9 cellular contexts compared by ENCODE assay signal in the genomic region with DNA sequence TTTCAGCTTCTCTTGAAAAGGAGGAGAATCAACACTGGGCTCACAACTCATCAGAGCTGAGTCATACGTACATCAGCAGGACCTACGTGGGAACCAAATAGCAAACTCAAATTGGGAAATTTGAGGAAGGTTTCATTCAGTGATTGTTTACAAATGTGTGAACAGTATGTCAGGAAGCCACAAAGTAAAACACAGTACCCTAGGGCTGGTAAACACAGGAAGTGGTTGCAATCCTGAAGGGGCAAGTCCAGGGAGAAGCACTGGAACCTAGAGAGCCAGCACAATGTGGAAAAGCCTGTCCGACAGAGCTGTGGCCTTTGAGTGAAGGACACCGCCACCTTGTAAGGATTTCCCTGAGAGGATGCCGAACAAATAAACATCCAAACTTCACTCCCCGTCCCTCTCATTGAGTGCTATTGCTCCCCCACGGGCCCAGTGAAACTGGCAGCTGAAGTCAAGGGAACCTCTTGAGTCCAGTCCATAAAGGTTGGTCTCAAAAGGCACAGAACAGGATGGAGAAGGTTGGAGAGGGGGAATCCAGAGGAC. TPM values are rescaled to one million over a fixed set of nuclear protein-coding genes. Genes with fewer than 3 reads are reported as not detected.
A peak's percentile ranks its signal among the peaks of the same experiment; 100 is the strongest.
DNase-seq lines count a peak whose midpoint lies in the region; ATAC-seq and TF ChIP-seq lines count a peak whose summit lies in the region.
"Had no signal": no experiment of that assay in that cellular context is flagged by ENCODE, and none has a peak within 500 bp of the region (broad histone marks: within the 10 kb centered on the region; RNA-seq: fewer than 3 reads in every experiment).

No MANE protein-coding gene starts in this region.

- no peak for DNase-seq in activated CD8-positive, alpha-beta memory T cell treated with anti-CD3 and anti-CD28 coated beads, Interleukin-2, amount 10 ng/mL, durations not matched to agents 7 days and 5 days
- DNase-seq in activated CD8-positive, alpha-beta memory T cell treated with anti-CD3 and anti-CD28 coated beads, Interleukin-2, amount 50 U/mL, for 4 hours: no peak
- DNase-seq in SK-MEL-5 (ENCODE audit: low read depth, low spot score) (peak; percentile 89), epithelial cell of proximal tubule (ENCODE audit: low read depth) (peak; percentile 81), NCI-H128 (lab: John Stamatoyannopoulos, UW; ENCODE audit: unreplicated experiment) (no peak), GM13976 (ENCODE audit: low spot score) (no peak), MM.1S (no peak)
- DNase-seq: NCI-H2081 treated with DMSO at 0.1 percent for 48 hours had no signal

- no peaks in the 10 kb centered on the region for H4K20me1 ChIP-seq in MM.1S (ENCODE audit: insufficient read depth, low read length)

- no peak overlapping the region for H3K4me3 Mint-ChIP-seq in activated CD8-positive, alpha-beta memory T cell treated with anti-CD3 and anti-CD28 coated beads, Interleukin-2, amount 10 ng/mL, durations not matched to agents 7 days and 5 days

- peak overlapping the region; percentile 52 for H3K27ac Mint-ChIP-seq in activated CD8-positive, alpha-beta memory T cell treated with anti-CD3 and anti-CD28 coated beads, Interleukin-2, amount 10 ng/mL, durations not matched to agents 7 days and 5 days

- peaks cover 17% of the 10 kb centered on the region for H3K4me1 Mint-ChIP-seq in activated CD8-positive, alpha-beta memory T cell treated with anti-CD3 and anti-CD28 coated beads, Interleukin-2, amount 10 ng/mL, durations not matched to agents 7 days and 5 days

- no peaks in the 10 kb centered on the region for H3K4me1 ChIP-seq in thymus (ENCODE audit: control insufficient read depth, insufficient read depth, low read length)
- H3K4me1 ChIP-seq in MM.1S (ENCODE audit: low read length): no peaks in the 10 kb centered on the region

- 76% methylated on average over 7 of the region's 7 CpGs for WGBS in thymus

- H3K36me3 Mint-ChIP-seq in activated CD8-positive, alpha-beta memory T cell treated with anti-CD3 and anti-CD28 coated beads, Interleukin-2, amount 10 ng/mL, durations not matched to agents 7 days and 5 days: peaks cover 33% of the 10 kb centered on the region

- H3K4me2 ChIP-seq in MM.1S (ENCODE audit: low read depth, low read length): no peak overlapping the region

- H3K36me3 ChIP-seq in thymus (ENCODE audit: control insufficient read depth, insufficient read depth): peaks cover 10% of the 10 kb centered on the region
- H3K36me3 ChIP-seq in MM.1S (replicated peaks; ENCODE audit: insufficient read depth, low read length): no peaks in the 10 kb centered on the region

- H3K27me3 Mint-ChIP-seq in activated CD8-positive, alpha-beta memory T cell treated with anti-CD3 and anti-CD28 coated beads, Interleukin-2, amount 10 ng/mL, durations not matched to agents 7 days and 5 days: no peaks in the 10 kb centered on the region

- no peak for ATAC-seq in activated CD8-positive, alpha-beta memory T cell treated with anti-CD3 and anti-CD28 coated beads, Interleukin-2, amount 10 ng/mL, durations not matched to agents 7 days and 5 days

- CTCF ChIA-PET in activated CD8-positive, alpha-beta memory T cell treated with anti-CD3 and anti-CD28 coated beads, Interleukin-2, amount 10 ng/mL, durations not matched to agents 7 days and 5 days (lab: Charles Lee): interaction anchor here (1.5 kb wide), 1 partner anchor 20 kb away, joined by 4 read pairs; no protein-coding TSS in a partner anchor

- no peaks in the 10 kb centered on the region for H3K9me2 ChIP-seq in MM.1S (replicated peaks; ENCODE audit: insufficient read depth, low read length)

- H3K27me3 ChIP-seq in thymus (ENCODE audit: control insufficient read depth, insufficient read depth): no peaks in the 10 kb centered on the region
- no peaks in the 10 kb centered on the region for H3K27me3 ChIP-seq in MM.1S (replicated peaks; ENCODE audit: insufficient read depth, low read length)

- H3K9me3 ChIP-seq in thymus (ENCODE audit: control insufficient read depth): no peaks in the 10 kb centered on the region
- H3K9me3 ChIP-seq in MM.1S (replicated peaks; ENCODE audit: insufficient read depth, low read length): no peaks in the 10 kb centered on the region

- no peak overlapping the region for H2AFZ ChIP-seq in MM.1S (ENCODE audit: low read length)

- H3K27ac ChIP-seq in thymus (ENCODE audit: low read depth) (peak overlapping the region; percentile 53), MM.1S (ENCODE audit: low read length) (no peak overlapping the region)

- in situ Hi-C loops in SK-MEL-5 (cut with HindIII; ENCODE audit: low pct_unique_long_range_greater_than_20kb, low sequenced_read_pairs) (no loop called here), GM13976 (cut with MboI; ENCODE audit: low sequenced_read_pairs, unreplicated experiment) (no loop called here)

- H3F3A ChIP-seq in MM.1S (ENCODE audit: insufficient read depth, low read length): no peaks in the 10 kb centered on the region

- H3K79me2 ChIP-seq in MM.1S (ENCODE audit: low read length): no peaks in the 10 kb centered on the region

- H3K9ac ChIP-seq in MM.1S (ENCODE audit: low read length): no peak overlapping the region

- no peak overlapping the region for H3K4me3 ChIP-seq in epithelial cell of proximal tubule (ENCODE audit: low read depth, low read length)
- H3K4me3 ChIP-seq in thymus (ENCODE audit: low read length): no peak overlapping the region
- no peak overlapping the region for H3K4me3 ChIP-seq in MM.1S (ENCODE audit: low read length)

- no peak for TF ChIP-seq CTCF in epithelial cell of proximal tubule (conservative IDR thresholded peaks at IDR 0.05; ENCODE audit: low read depth, low read length)
- no peak for TF ChIP-seq CTCF in GM13976 (IDR thresholded peaks at IDR 0.05; ENCODE audit: borderline replicate concordance, control extremely low read depth, extremely low read depth, insufficient read depth, missing control alignments)
- no peak for TF ChIP-seq CTCF in MM.1S (IDR thresholded peaks at IDR 0.05; ENCODE audit: low read length)

- H3K9me3 Mint-ChIP-seq in activated CD8-positive, alpha-beta memory T cell treated with anti-CD3 and anti-CD28 coated beads, Interleukin-2, amount 10 ng/mL, durations not matched to agents 7 days and 5 days (ENCODE audit: low read depth): no peaks in the 10 kb centered on the region

RNA-seq across cellular contexts. Expression of a gene that starts 26.7 kb away (rescaled TPM):
- 10 to 100 TPM; 40.2 to 50.5 TPM for total RNA-seq in activated CD8-positive, alpha-beta memory T cell treated with anti-CD3 and anti-CD28 coated beads, Interleukin-2, amount 10 ng/mL, durations not matched to agents 7 days and 5 days
- 32.7 and 39.4 TPM in 2 replicates for total RNA-seq in SK-MEL-5 (2014; rRNA removed; shearing (Covaris generic))
- 7.4 and 11.9 TPM in 2 replicates for polyA plus RNA-seq in SK-MEL-5 (2015; cell fraction: cytosol; rRNA removed)
- 65.9 and 73.0 TPM in 2 replicates for polyA plus RNA-seq in SK-MEL-5 (2015; cell fraction: nucleus; rRNA removed)
- 10.1 and 13.8 TPM in 2 replicates for total RNA-seq in epithelial cell of proximal tubule
- 16.7 TPM for polyA plus RNA-seq in thymus

Comparison
In these comparisons a context has a peak if more than half of its experiments do, and no peak if none do; other contexts are left out.
1. DNase-seq: peak in SK-MEL-5 (single experiment) and epithelial cell of proximal tubule (single experiment); none in activated CD8-positive, alpha-beta memory T cell treated with anti-CD3 and anti-CD28 coated beads, Interleukin-2, amount 10 ng/mL, durations not matched to agents 7 days and 5 days (single experiment), activated CD8-positive, alpha-beta memory T cell treated with anti-CD3 and anti-CD28 coated beads, Interleukin-2, amount 50 U/mL, for 4 hours (single experiment), NCI-H128 (single experiment), GM13976 (single experiment) and MM.1S (single experiment).